In the genomic region with DNA sequence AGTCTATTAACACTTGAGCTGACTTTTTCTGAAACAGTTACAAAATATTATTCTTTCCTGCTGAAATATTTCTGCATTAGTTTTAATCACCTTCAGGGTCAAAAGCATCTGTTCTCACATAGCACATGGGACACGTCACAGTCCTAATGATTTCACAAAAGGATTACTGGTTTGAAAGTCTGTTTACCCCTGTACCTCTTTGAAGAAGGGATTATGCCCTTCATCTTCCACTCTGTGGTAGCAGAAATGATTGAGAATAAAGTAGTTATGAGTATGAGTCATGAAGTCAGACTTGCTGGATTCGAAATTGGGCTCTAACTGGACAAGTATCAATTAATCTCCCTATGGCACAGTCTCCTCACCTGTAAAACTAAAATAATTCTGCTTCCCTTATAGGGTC, we compare ENCODE assay signal across 19 cellular contexts.
DNase-seq lines count a peak whose midpoint lies in the region; TF ChIP-seq lines count a peak whose summit lies in the region.
"Had no signal": no experiment of that assay in that cellular context is flagged by ENCODE, and none has a peak within 500 bp of the region (broad histone marks: within the 10 kb centered on the region; RNA-seq: fewer than 3 reads in every experiment).

No MANE protein-coding gene starts in this region.

- in situ Hi-C loops in KBM-7 (cut with MboI; ENCODE audit: low pct_unique_long_range_greater_than_20kb, low sequenced_read_pairs) = no loop called here

- no peak for TF ChIP-seq CTCF in retinal pigment epithelial cell (conservative IDR thresholded peaks at IDR 0.05; ENCODE audit: low read depth, low read length)

- no peak overlapping the region for H3K4me3 ChIP-seq in retinal pigment epithelial cell (ENCODE audit: low read length)
- H3K4me3 ChIP-seq: A549, BLaER1, SJCRH30 had no signal

- DNase-seq in ELR (ENCODE audit: low read depth) (peak; percentile 3), M059J (ENCODE audit: low read depth) (peak; percentile 20), amniotic epithelial cell (ENCODE audit: low read depth) (peak; percentile 7), retinal pigment epithelial cell (ENCODE audit: low read depth) (peak; percentile 98), globus pallidus (ENCODE audit: low spot score) (no peak), KBM-7 (no peak), COR-L47 (lab: John Stamatoyannopoulos, UW) (no peak)
- DNase-seq: Calu3; CD4-positive, alpha-beta memory T cell; DMS79; Kasumi-1; NCI-H1092 treated with DMSO at 0.1 percent for 48 hours; NCI-H146; NCI-H2029 treated with DMSO at 0.1 percent for 48 hours; NCI-H2171; NCI-H69 had no signal

Comparison
In these comparisons a context has a peak if more than half of its experiments do, and no peak if none do; other contexts are left out.
1. DNase-seq: peak in ELR (single experiment), M059J (single experiment), amniotic epithelial cell (single experiment) and retinal pigment epithelial cell (single experiment); none in globus pallidus (single experiment), KBM-7 (single experiment) and COR-L47 (single experiment).